In genomic region chr12:47755655-47756562, GRCh38 we compare ENCODE assay signal across 9 cellular contexts. TPM values are rescaled to one million over a fixed set of nuclear protein-coding genes. Genes with fewer than 3 reads are reported as not detected.
DNase-seq lines count a peak whose midpoint lies in the region; ATAC-seq and TF ChIP-seq lines count a peak whose summit lies in the region.
"Had no signal": no experiment of that assay in that cellular context is flagged by ENCODE, and none has a peak within 500 bp of the region (broad histone marks: within the 10 kb centered on the region; RNA-seq: fewer than 3 reads in every experiment).

No MANE protein-coding gene starts in this region.

- CTCF ChIA-PET in OCI-LY7 (lab: Charles Lee; ENCODE audit: unreplicated experiment): interaction anchor here (2.0 kb wide), 1 partner anchor 15 kb away, joined by 6 read pairs; no protein-coding TSS in a partner anchor

- TF ChIP-seq CTCF in ascending aorta (IDR thresholded peaks at IDR 0.05) (no peak), psoas muscle (IDR thresholded peaks at IDR 0.05) (no peak), OCI-LY7 (conservative IDR thresholded peaks at IDR 0.05; ENCODE audit: low read length) (no peak)

- no peaks in the 10 kb centered on the region for H3K9me2 ChIP-seq in OCI-LY7 (ENCODE audit: insufficient read depth, low read length)

- peaks cover 97% of the 10 kb centered on the region for H3K4me1 ChIP-seq in BLaER1
- peaks cover 32 to 63% of the 10 kb centered on the region in 2 donors for H3K4me1 ChIP-seq in ascending aorta
- H3K4me1 ChIP-seq in psoas muscle: peaks cover 38% of the 10 kb centered on the region
- H3K4me1 ChIP-seq in OCI-LY7 (ENCODE audit: insufficient read depth, low read length, poor library complexity, severe bottlenecking): peaks cover 49% of the 10 kb centered on the region

- no peaks in the 10 kb centered on the region for H4K20me1 ChIP-seq in BLaER1
- no peaks in the 10 kb centered on the region for H4K20me1 ChIP-seq in OCI-LY7 (ENCODE audit: insufficient read depth, low read length)

- peak overlapping the region; percentile 80 for H3K27ac ChIP-seq in BLaER1
- H3K27ac ChIP-seq in ascending aorta: peak overlapping the region; percentile 87 to 94
- H3K27ac ChIP-seq in psoas muscle: no peak overlapping the region
- no peak overlapping the region for H3K27ac ChIP-seq in OCI-LY7 (ENCODE audit: low read depth, low read length, poor library complexity, severe bottlenecking)

- H3K79me2 ChIP-seq in OCI-LY7 (ENCODE audit: insufficient read depth, low read depth, low read length): no peaks in the 10 kb centered on the region

- H3K4me2 ChIP-seq in BLaER1: peak overlapping the region; percentile 97
- H3K4me2 ChIP-seq in OCI-LY7 (ENCODE audit: low read length): no peak overlapping the region

- BruUV-seq in OCI-LY7 (replicated peaks; lab: Mats Ljungman, UMichigan): no TSS peak

- intact Hi-C loops in ascending aorta (cut with DNase I) (no loop called here), psoas muscle (cut with DNase I) (no loop called here), OCI-LY7 (cut with micrococcal nuclease; ENCODE audit: unreplicated experiment) (no loop called here)

- POLR2A ChIA-PET in OCI-LY7 (lab: Charles Lee): interaction anchor here (0.8 to 6.7 kb wide), 4 partner anchors 11 to 174 kb away, joined by 3 to 44 read pairs (median 6); no protein-coding TSS in a partner anchor

- DNase-seq in ascending aorta (ENCODE audit: low spot score in 2 of 2) (no peak), psoas muscle (no peak), SHP77 (lab: John Stamatoyannopoulos, UW) (no peak), DMS79 (lab: John Stamatoyannopoulos, UW) (no peak), OCI-LY7 (ENCODE audit: low spot score) (no peak)

- no peaks in the 10 kb centered on the region for H3K9me3 ChIP-seq in BLaER1
- H3K9me3 ChIP-seq in ascending aorta: no peaks in the 10 kb centered on the region
- H3K9me3 ChIP-seq in psoas muscle: no peaks in the 10 kb centered on the region
- no peaks in the 10 kb centered on the region for H3K9me3 ChIP-seq in OCI-LY7 (ENCODE audit: low read length)

- peak; percentile 69 for ATAC-seq in GM18909 (IDR thresholded peaks at IDR 0.05; ENCODE audit: poor library complexity, unreplicated experiment)
- ATAC-seq in HG03095 (IDR thresholded peaks at IDR 0.05; ENCODE audit: unreplicated experiment): peak; percentile 72
- no peak for ATAC-seq in psoas muscle

- no peaks in the 10 kb centered on the region for H3K27me3 ChIP-seq in BLaER1
- no peaks in the 10 kb centered on the region for H3K27me3 ChIP-seq in ascending aorta
- no peaks in the 10 kb centered on the region for H3K27me3 ChIP-seq in psoas muscle (ENCODE audit: insufficient read depth in 3 of 3, low read length in 2 of 3)

- 68 to 74% (median 72%) methylated on average over 12 of the region's 12 CpGs for WGBS in psoas muscle, 3 donors

- H3K4me3 ChIP-seq in BLaER1: no peak overlapping the region
- peak overlapping the region; percentile 80 to 81 for H3K4me3 ChIP-seq in ascending aorta
- H3K4me3 ChIP-seq in psoas muscle: peak overlapping the region; percentile 72
- H3K4me3 ChIP-seq in OCI-LY7 (ENCODE audit: low read depth, low read length, poor library complexity, severe bottlenecking): no peak overlapping the region

- 0 out of 2 replicates have a peak overlapping the region, but pooled peaks have one; percentile 34 for H3K9ac ChIP-seq in BLaER1

- H3K36me3 ChIP-seq in BLaER1: no peaks in the 10 kb centered on the region
- peaks cover 9 to 12% of the 10 kb centered on the region in 2 donors for H3K36me3 ChIP-seq in ascending aorta
- H3K36me3 ChIP-seq in psoas muscle (ENCODE audit: insufficient read depth in 1 of 2, low read depth in 1 of 2): peaks cover 0 to under 1% of the 10 kb centered on the region in 2 donors
- no peaks in the 10 kb centered on the region for H3K36me3 ChIP-seq in OCI-LY7 (ENCODE audit: insufficient read depth, low read length)

- H2AFZ ChIP-seq in OCI-LY7 (ENCODE audit: low read length): no peak overlapping the region

RNA-seq across cellular contexts. Expression of gene RAPGEF3, which starts 2.8 kb away (rescaled TPM):
- total RNA-seq in ascending aorta: 165 TPM
- 10 to 100 TPM in 2 of 4 donors, 1 to 10 TPM in 2; 5.1 to 28.8 (median 11.7) TPM for total RNA-seq in psoas muscle
- polyA plus RNA-seq in psoas muscle: 10 to 100 TPM; 11.7 to 29.9 (median 15.0) TPM
- 0.69 and 0.80 TPM in 2 replicates for total RNA-seq in OCI-LY7 (2014; rRNA removed; shearing (Covaris generic))
- total RNA-seq in OCI-LY7 (2022): 2.9 and 4.7 TPM in 2 replicates

RNA-seq across cellular contexts. Expression of gene SLC48A1, which starts 17.1 kb away (rescaled TPM):
- total RNA-seq in ascending aorta (144 TPM), psoas muscle (10 to 100 TPM; 21.8 to 28.7 (median 27.3) TPM), OCI-LY7 (2022) (8.6 and 12.0 TPM in 2 replicates)
- 10 to 100 TPM; 12.7 to 23.5 (median 19.6) TPM for polyA plus RNA-seq in psoas muscle
- 3.8 and 9.6 TPM in 2 replicates for total RNA-seq in OCI-LY7 (2014; rRNA removed; shearing (Covaris generic))

RNA-seq across cellular contexts. Expression of gene ENDOU, which starts 30.6 kb away (rescaled TPM):
- total RNA-seq in ascending aorta: not detected
- total RNA-seq in psoas muscle: under 1 TPM in 2 of 4 donors, not detected in 2; 0.13 to 0.15 TPM
- under 1 TPM in 2 of 3 donors, not detected in 1; 0.25 to 0.82 TPM for polyA plus RNA-seq in psoas muscle
- 0.19 TPM in 1 of 2 replicates, not detected in the other for total RNA-seq in OCI-LY7 (2014; rRNA removed; shearing (Covaris generic))
- total RNA-seq in OCI-LY7 (2022): 0.55 TPM in 1 of 2 replicates, not detected in the other
- total RNA-seq: pulmonary artery endothelial cell had no signal

RNA-seq across cellular contexts. Expression of gene RPAP3, which starts 50.1 kb away (rescaled TPM):
- 8.1 TPM for total RNA-seq in ascending aorta
- total RNA-seq in psoas muscle: 10 to 100 TPM; 24.1 to 28.5 (median 27.4) TPM
- polyA plus RNA-seq in psoas muscle: 10 to 100 TPM; 18.8 to 43.2 (median 20.9) TPM
- 21.6 and 25.1 TPM in 2 replicates for total RNA-seq in OCI-LY7 (2014; rRNA removed; shearing (Covaris generic))
- 52.9 and 53.9 TPM in 2 replicates for total RNA-seq in OCI-LY7 (2022)

Comparison
In these comparisons a context has a peak if more than half of its experiments do, and no peak if none do; other contexts are left out.
1. H3K27ac ChIP-seq: peak in BLaER1 (single experiment) and ascending aorta (2 of 2); none in psoas muscle (single experiment) and OCI-LY7 (single experiment).
2. H3K4me3 ChIP-seq: peak in ascending aorta (2 of 2) and psoas muscle (single experiment); none in BLaER1 (single experiment) and OCI-LY7 (single experiment).
3. ATAC-seq: peak in GM18909 (single experiment) and HG03095 (single experiment); none in psoas muscle (0 of 4).